In the genomic region with DNA sequence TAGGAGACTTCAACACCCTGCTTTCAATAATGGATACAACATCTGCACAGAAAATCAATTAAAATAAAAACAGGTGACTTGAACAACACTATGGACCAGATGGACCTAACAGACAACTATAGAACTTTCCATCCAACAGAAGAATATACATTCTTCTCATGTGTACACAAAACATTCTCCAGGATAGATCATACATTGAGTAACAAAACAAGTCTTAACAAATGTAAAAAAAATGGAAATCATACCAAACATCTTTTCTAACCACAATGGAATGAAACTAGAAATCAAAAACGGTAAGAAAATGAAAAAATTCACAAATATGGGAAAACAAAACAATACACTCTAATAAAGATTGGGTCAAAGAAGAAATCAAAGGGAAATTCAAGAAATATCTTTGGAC, we compare ENCODE assay signal across 37 cellular contexts.
"Had no signal": no experiment of that assay in that cellular context is flagged by ENCODE, and none has a peak within 500 bp of the region (broad histone marks: within the 10 kb centered on the region; RNA-seq: fewer than 3 reads in every experiment).

No MANE protein-coding gene starts in this region.

- DNase-seq: activated CD4-positive, alpha-beta memory T cell treated with anti-CD3 and anti-CD28 coated beads, Interleukin-2, amount 10 ng/mL, durations not matched to agents 7 days and 5 days; activated CD4-positive, alpha-beta T cell treated with anti-CD3 and anti-CD28 coated beads for 1 hour; activated CD4-positive, alpha-beta T cell treated with anti-CD3 and anti-CD28 coated beads for 36 hours; activated CD4-positive, alpha-beta T cell treated with anti-CD3 and anti-CD28 coated beads for 48 hours; activated CD4-positive, alpha-beta T cell treated with anti-CD3 and anti-CD28 coated beads, Interleukin-2, amount 10 ng/mL, durations not matched to agents 7 days and 5 days; activated CD4-positive, alpha-beta T cell treated with anti-CD3 and anti-CD28 coated beads, Interleukin-2, amount 50 U/mL, for 48 hours; activated CD4-positive, CD25-positive, alpha-beta regulatory T cell; activated CD8-positive, alpha-beta memory T cell treated with anti-CD3 and anti-CD28 coated beads for 24 hours; activated CD8-positive, alpha-beta memory T cell treated with anti-CD3 and anti-CD28 coated beads, Interleukin-2, amount 10 ng/mL, durations not matched to agents 7 days and 5 days; activated CD8-positive, alpha-beta memory T cell treated with anti-CD3 and anti-CD28 coated beads, Interleukin-2, amount 50 U/mL, for 48 hours; activated CD8-positive, alpha-beta T cell treated with anti-CD3 and anti-CD28 coated beads, Interleukin-2, amount 10 ng/mL, durations not matched to agents 7 days and 5 days; activated effector memory CD4-positive, alpha-beta T cell treated with anti-CD3 and anti-CD28 coated beads, Interleukin-2, amount 50 U/mL, for 16 hours; activated gamma-delta T cell treated with Interleukin-2 at 50 U/mL for 16 hours; activated naive CD4-positive, alpha-beta T cell; activated naive CD4-positive, alpha-beta T cell treated with anti-CD3 and anti-CD28 coated beads for 36 hours; activated naive CD4-positive, alpha-beta T cell treated with anti-CD3 and anti-CD28 coated beads, Interleukin-2, amount 50 U/mL, for 16 hours; activated naive CD8-positive, alpha-beta T cell treated with anti-CD3 and anti-CD28 coated beads for 36 hours; activated T-cell treated with anti-CD3 and anti-CD28 coated beads, Interleukin-2, amount 50 U/mL, for 24 hours; activated T-cell treated with anti-CD3 and anti-CD28 coated beads, Interleukin-2, amount 50 U/mL, for 48 hours; amygdala; anterior cingulate cortex; caudate nucleus; cerebellar nuclear complex; SW 1271; T-helper 1 cell; T-helper 2 cell; T-helper 9 cell; WERI-Rb-1 had no signal

- H3K4me3 Mint-ChIP-seq: activated CD4-positive, alpha-beta memory T cell treated with anti-CD3 and anti-CD28 coated beads, Interleukin-2, amount 10 ng/mL, durations not matched to agents 7 days and 5 days; activated CD4-positive, alpha-beta T cell treated with anti-CD3 and anti-CD28 coated beads for 36 hours; activated CD4-positive, alpha-beta T cell treated with anti-CD3 and anti-CD28 coated beads, Interleukin-2, amount 10 ng/mL, durations not matched to agents 7 days and 5 days; activated CD8-positive, alpha-beta memory T cell treated with anti-CD3 and anti-CD28 coated beads, Interleukin-2, amount 10 ng/mL, durations not matched to agents 7 days and 5 days; activated CD8-positive, alpha-beta T cell treated with anti-CD3 and anti-CD28 coated beads, Interleukin-2, amount 10 ng/mL, durations not matched to agents 7 days and 5 days; activated naive CD4-positive, alpha-beta T cell treated with anti-CD3 and anti-CD28 coated beads for 36 hours; activated naive CD8-positive, alpha-beta T cell treated with anti-CD3 and anti-CD28 coated beads for 36 hours; activated T-cell treated with anti-CD3 and anti-CD28 coated beads, Interleukin-2, amount 50 U/mL, for 24 hours; brain; central memory CD8-positive, alpha-beta T cell; T-helper 1 cell treated with Interleukin-12 subunit alpha and Interleukin-12 subunit beta and Interleukin-4 antibody, amounts not matched to agents 30 μg/mL and 1 μg/mL, for 36 hours; T-helper 2 cell treated with Interferon-gamma antibody and Interleukin-4, amounts not matched to agents 5 μg/mL and 100 μg/mL, for 36 hours; WTC11 had no signal

- H3K4me1 Mint-ChIP-seq: activated CD4-positive, alpha-beta memory T cell treated with anti-CD3 and anti-CD28 coated beads, Interleukin-2, amount 10 ng/mL, durations not matched to agents 7 days and 5 days; activated CD4-positive, alpha-beta T cell treated with anti-CD3 and anti-CD28 coated beads for 36 hours; activated CD4-positive, alpha-beta T cell treated with anti-CD3 and anti-CD28 coated beads, Interleukin-2, amount 10 ng/mL, durations not matched to agents 7 days and 5 days; activated CD8-positive, alpha-beta memory T cell treated with anti-CD3 and anti-CD28 coated beads, Interleukin-2, amount 10 ng/mL, durations not matched to agents 7 days and 5 days; activated naive CD8-positive, alpha-beta T cell treated with anti-CD3 and anti-CD28 coated beads for 36 hours; brain; central memory CD8-positive, alpha-beta T cell; WTC11 had no signal

- H3K4me1 ChIP-seq: ascending aorta had no signal

- H3K27ac Mint-ChIP-seq: activated CD4-positive, alpha-beta memory T cell treated with anti-CD3 and anti-CD28 coated beads, Interleukin-2, amount 10 ng/mL, durations not matched to agents 7 days and 5 days; activated CD4-positive, alpha-beta T cell treated with anti-CD3 and anti-CD28 coated beads for 36 hours; activated CD4-positive, alpha-beta T cell treated with anti-CD3 and anti-CD28 coated beads, Interleukin-2, amount 10 ng/mL, durations not matched to agents 7 days and 5 days; activated CD8-positive, alpha-beta memory T cell treated with anti-CD3 and anti-CD28 coated beads, Interleukin-2, amount 10 ng/mL, durations not matched to agents 7 days and 5 days; activated CD8-positive, alpha-beta T cell treated with anti-CD3 and anti-CD28 coated beads, Interleukin-2, amount 10 ng/mL, durations not matched to agents 7 days and 5 days; activated naive CD4-positive, alpha-beta T cell treated with anti-CD3 and anti-CD28 coated beads for 36 hours; activated naive CD4-positive, alpha-beta T cell treated with anti-CD3 and anti-CD28 coated beads, Interleukin-2, amount 50 U/mL, for 72 hours; activated naive CD8-positive, alpha-beta T cell treated with anti-CD3 and anti-CD28 coated beads for 36 hours; activated T-cell treated with anti-CD3 and anti-CD28 coated beads, Interleukin-2, amount 50 U/mL, for 24 hours; brain; T-helper 1 cell treated with Interleukin-12 subunit alpha and Interleukin-12 subunit beta and Interleukin-4 antibody, amounts not matched to agents 30 μg/mL and 1 μg/mL, for 36 hours; T-helper 2 cell treated with Interferon-gamma antibody and Interleukin-4, amounts not matched to agents 5 μg/mL and 100 μg/mL, for 36 hours; WTC11 had no signal

- H3K27me3 ChIP-seq: ascending aorta, cardiac muscle cell had no signal

- H3K27ac ChIP-seq: ascending aorta, cardiac muscle cell, WERI-Rb-1 had no signal

- H3K36me3 ChIP-seq: cardiac muscle cell had no signal

- H3K4me3 ChIP-seq: ascending aorta, cardiac muscle cell had no signal

- H3K27me3 Mint-ChIP-seq: activated CD4-positive, alpha-beta T cell treated with anti-CD3 and anti-CD28 coated beads for 36 hours; activated CD8-positive, alpha-beta memory T cell treated with anti-CD3 and anti-CD28 coated beads, Interleukin-2, amount 10 ng/mL, durations not matched to agents 7 days and 5 days had no signal

- ATAC-seq: activated CD4-positive, alpha-beta T cell treated with anti-CD3 and anti-CD28 coated beads for 36 hours; activated CD4-positive, CD25-positive, alpha-beta regulatory T cell treated with anti-CD3 and anti-CD28 coated beads, Interleukin-2, amount 50 U/mL, for 24 hours; activated CD8-positive, alpha-beta memory T cell treated with anti-CD3 and anti-CD28 coated beads, Interleukin-2, amount 10 ng/mL, durations not matched to agents 7 days and 5 days; activated CD8-positive, alpha-beta T cell treated with anti-CD3 and anti-CD28 coated beads, Interleukin-2, amount 10 ng/mL, durations not matched to agents 7 days and 5 days; activated naive CD4-positive, alpha-beta T cell treated with anti-CD3 and anti-CD28 coated beads, Interleukin-2, amount 50 U/mL, for 72 hours; WTC11 had no signal
